ENCODE assay signal across 2 cellular contexts in the genomic region with DNA sequence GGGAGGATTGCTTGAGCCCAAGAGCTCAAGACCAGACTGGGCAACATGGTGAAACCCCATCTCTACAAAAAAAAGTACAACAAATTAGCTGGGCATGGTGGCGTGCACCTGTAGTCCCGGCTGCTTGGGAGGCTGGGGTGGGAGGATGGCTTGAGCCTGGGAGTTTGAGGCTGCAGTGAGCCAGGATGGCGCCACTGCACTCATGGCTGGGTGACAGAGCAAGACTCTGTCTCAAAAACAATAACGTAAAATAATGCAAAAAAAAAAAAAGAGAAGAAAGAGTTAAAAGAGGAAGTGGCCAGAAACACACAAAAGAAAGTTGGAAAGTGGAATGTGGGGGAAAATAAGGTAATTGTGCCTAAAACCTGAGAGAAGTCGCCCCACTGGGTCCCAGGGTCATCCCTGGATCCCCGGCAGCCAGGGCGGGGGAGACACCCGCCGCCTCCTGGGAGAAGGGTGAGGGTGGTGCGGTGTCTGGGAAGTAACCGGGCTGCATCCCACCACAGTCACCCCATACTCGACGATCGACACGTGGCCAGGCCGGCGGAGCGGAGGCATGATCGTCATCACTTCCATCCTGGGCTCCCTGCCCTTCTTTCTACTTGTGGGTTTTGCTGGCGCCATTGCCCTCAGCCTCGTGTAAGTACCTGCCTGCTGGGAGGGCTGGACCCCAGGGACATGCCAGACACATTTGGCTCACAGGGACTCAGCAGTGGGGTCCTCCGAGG.
TF ChIP-seq lines count a peak whose summit lies in the region.

No MANE protein-coding gene starts in this region.

TF ChIP-seq in GM12891, 5 proteins besides CTCF, POLR2A, EP300 and RAD21:
- TF ChIP-seq TAF1 (IDR thresholded peaks at IDR 0.05; ENCODE audit: low read depth, low read length) (no peak), SPI1 (IDR thresholded peaks at IDR 0.05; ENCODE audit: low read depth, low read length) (peak; percentile 83)

TF ChIP-seq in K562, 482 proteins besides CTCF, POLR2A, EP300 and RAD21:
- TF ChIP-seq, protein P1, sequence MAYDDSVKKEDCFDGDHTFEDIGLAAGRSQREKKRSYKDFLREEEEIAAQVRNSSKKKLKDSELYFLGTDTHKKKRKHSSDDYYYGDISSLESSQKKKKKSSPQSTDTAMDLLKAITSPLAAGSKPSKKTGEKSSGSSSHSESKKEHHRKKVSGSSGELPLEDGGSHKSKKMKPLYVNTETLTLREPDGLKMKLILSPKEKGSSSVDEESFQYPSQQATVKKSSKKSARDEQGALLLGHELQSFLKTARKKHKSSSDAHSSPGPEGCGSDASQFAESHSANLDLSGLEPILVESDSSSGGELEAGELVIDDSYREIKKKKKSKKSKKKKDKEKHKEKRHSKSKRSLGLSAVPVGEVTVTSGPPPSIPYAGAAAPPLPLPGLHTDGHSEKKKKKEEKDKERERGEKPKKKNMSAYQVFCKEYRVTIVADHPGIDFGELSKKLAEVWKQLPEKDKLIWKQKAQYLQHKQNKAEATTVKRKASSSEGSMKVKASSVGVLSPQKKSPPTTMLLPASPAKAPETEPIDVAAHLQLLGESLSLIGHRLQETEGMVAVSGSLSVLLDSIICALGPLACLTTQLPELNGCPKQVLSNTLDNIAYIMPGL (CRISPR knock-in tag; IDR thresholded peaks at IDR 0.05) = no peak
- TF ChIP-seq, protein P2, sequence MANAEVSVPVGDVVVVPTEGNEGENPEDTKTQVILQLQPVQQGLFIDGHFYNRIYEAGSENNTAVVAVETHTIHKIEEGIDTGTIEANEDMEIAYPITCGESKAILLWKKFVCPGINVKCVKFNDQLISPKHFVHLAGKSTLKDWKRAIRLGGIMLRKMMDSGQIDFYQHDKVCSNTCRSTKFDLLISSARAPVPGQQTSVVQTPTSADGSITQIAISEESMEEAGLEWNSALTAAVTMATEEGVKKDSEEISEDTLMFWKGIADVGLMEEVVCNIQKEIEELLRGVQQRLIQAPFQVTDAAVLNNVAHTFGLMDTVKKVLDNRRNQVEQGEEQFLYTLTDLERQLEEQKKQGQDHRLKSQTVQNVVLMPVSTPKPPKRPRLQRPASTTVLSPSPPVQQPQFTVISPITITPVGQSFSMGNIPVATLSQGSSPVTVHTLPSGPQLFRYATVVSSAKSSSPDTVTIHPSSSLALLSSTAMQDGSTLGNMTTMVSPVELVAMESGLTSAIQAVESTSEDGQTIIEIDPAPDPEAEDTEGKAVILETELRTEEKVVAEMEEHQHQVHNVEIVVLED (CRISPR knock-in tag; IDR thresholded peaks at IDR 0.05) = no peak
- no peak for TF ChIP-seq HDAC2 (IDR thresholded peaks at IDR 0.05)
- no peak for TF ChIP-seq HNRNPUL1 (IDR thresholded peaks at IDR 0.05; ENCODE audit: low read length)
- TF ChIP-seq, protein P3, sequence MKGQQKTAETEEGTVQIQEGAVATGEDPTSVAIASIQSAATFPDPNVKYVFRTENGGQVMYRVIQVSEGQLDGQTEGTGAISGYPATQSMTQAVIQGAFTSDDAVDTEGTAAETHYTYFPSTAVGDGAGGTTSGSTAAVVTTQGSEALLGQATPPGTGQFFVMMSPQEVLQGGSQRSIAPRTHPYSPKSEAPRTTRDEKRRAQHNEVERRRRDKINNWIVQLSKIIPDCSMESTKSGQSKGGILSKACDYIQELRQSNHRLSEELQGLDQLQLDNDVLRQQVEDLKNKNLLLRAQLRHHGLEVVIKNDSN (CRISPR knock-in tag; IDR thresholded peaks at IDR 0.05) = no peak
- TF ChIP-seq, protein P4, sequence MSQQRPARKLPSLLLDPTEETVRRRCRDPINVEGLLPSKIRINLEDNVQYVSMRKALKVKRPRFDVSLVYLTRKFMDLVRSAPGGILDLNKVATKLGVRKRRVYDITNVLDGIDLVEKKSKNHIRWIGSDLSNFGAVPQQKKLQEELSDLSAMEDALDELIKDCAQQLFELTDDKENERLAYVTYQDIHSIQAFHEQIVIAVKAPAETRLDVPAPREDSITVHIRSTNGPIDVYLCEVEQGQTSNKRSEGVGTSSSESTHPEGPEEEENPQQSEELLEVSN (IDR thresholded peaks at IDR 0.05; ENCODE audit: borderline replicate concordance in 1 of 2, extremely low read depth in 1 of 2, insufficient read depth in 1 of 2, insufficient read length in 1 of 2, low read depth in 1 of 2, low read length in 1 of 2, poor library complexity in 1 of 2, severe bottlenecking in 1 of 2) = peak; percentile 50 to 51
- no peak for TF ChIP-seq CAMTA2 (CRISPR knock-in tag; conservative IDR thresholded peaks at IDR 0.05)
- TF ChIP-seq, protein P5, sequence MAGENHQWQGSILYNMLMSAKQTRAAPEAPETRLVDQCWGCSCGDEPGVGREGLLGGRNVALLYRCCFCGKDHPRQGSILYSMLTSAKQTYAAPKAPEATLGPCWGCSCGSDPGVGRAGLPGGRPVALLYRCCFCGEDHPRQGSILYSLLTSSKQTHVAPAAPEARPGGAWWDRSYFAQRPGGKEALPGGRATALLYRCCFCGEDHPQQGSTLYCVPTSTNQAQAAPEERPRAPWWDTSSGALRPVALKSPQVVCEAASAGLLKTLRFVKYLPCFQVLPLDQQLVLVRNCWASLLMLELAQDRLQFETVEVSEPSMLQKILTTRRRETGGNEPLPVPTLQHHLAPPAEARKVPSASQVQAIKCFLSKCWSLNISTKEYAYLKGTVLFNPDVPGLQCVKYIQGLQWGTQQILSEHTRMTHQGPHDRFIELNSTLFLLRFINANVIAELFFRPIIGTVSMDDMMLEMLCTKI (IDR thresholded peaks at IDR 0.05; ENCODE audit: partially characterized antibody) = no peak
- TF ChIP-seq, protein P6, sequence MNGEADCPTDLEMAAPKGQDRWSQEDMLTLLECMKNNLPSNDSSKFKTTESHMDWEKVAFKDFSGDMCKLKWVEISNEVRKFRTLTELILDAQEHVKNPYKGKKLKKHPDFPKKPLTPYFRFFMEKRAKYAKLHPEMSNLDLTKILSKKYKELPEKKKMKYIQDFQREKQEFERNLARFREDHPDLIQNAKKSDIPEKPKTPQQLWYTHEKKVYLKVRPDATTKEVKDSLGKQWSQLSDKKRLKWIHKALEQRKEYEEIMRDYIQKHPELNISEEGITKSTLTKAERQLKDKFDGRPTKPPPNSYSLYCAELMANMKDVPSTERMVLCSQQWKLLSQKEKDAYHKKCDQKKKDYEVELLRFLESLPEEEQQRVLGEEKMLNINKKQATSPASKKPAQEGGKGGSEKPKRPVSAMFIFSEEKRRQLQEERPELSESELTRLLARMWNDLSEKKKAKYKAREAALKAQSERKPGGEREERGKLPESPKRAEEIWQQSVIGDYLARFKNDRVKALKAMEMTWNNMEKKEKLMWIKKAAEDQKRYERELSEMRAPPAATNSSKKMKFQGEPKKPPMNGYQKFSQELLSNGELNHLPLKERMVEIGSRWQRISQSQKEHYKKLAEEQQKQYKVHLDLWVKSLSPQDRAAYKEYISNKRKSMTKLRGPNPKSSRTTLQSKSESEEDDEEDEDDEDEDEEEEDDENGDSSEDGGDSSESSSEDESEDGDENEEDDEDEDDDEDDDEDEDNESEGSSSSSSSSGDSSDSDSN (IDR thresholded peaks at IDR 0.05; ENCODE audit: borderline replicate concordance in 1 of 2, low read depth in 2 of 2, low read length in 2 of 2) = no peak
- TF ChIP-seq, protein P7, sequence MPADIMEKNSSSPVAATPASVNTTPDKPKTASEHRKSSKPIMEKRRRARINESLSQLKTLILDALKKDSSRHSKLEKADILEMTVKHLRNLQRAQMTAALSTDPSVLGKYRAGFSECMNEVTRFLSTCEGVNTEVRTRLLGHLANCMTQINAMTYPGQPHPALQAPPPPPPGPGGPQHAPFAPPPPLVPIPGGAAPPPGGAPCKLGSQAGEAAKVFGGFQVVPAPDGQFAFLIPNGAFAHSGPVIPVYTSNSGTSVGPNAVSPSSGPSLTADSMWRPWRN (IDR thresholded peaks at IDR 0.05; ENCODE audit: low read depth) = no peak
- peak; percentile 86 for TF ChIP-seq L3MBTL2 (IDR thresholded peaks at IDR 0.05)
- no peak for TF ChIP-seq ZNF695 (CRISPR knock-in tag; IDR thresholded peaks at IDR 0.05)
- TF ChIP-seq, protein P8, sequence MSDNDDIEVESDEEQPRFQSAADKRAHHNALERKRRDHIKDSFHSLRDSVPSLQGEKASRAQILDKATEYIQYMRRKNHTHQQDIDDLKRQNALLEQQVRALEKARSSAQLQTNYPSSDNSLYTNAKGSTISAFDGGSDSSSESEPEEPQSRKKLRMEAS (CRISPR knock-in tag; IDR thresholded peaks at IDR 0.05) = peak; percentile 50; the same call in 1 of the 2 replicates
- no peak for TF ChIP-seq CEBPB (tag; IDR thresholded peaks at IDR 0.05)
- TF ChIP-seq, protein P9, sequence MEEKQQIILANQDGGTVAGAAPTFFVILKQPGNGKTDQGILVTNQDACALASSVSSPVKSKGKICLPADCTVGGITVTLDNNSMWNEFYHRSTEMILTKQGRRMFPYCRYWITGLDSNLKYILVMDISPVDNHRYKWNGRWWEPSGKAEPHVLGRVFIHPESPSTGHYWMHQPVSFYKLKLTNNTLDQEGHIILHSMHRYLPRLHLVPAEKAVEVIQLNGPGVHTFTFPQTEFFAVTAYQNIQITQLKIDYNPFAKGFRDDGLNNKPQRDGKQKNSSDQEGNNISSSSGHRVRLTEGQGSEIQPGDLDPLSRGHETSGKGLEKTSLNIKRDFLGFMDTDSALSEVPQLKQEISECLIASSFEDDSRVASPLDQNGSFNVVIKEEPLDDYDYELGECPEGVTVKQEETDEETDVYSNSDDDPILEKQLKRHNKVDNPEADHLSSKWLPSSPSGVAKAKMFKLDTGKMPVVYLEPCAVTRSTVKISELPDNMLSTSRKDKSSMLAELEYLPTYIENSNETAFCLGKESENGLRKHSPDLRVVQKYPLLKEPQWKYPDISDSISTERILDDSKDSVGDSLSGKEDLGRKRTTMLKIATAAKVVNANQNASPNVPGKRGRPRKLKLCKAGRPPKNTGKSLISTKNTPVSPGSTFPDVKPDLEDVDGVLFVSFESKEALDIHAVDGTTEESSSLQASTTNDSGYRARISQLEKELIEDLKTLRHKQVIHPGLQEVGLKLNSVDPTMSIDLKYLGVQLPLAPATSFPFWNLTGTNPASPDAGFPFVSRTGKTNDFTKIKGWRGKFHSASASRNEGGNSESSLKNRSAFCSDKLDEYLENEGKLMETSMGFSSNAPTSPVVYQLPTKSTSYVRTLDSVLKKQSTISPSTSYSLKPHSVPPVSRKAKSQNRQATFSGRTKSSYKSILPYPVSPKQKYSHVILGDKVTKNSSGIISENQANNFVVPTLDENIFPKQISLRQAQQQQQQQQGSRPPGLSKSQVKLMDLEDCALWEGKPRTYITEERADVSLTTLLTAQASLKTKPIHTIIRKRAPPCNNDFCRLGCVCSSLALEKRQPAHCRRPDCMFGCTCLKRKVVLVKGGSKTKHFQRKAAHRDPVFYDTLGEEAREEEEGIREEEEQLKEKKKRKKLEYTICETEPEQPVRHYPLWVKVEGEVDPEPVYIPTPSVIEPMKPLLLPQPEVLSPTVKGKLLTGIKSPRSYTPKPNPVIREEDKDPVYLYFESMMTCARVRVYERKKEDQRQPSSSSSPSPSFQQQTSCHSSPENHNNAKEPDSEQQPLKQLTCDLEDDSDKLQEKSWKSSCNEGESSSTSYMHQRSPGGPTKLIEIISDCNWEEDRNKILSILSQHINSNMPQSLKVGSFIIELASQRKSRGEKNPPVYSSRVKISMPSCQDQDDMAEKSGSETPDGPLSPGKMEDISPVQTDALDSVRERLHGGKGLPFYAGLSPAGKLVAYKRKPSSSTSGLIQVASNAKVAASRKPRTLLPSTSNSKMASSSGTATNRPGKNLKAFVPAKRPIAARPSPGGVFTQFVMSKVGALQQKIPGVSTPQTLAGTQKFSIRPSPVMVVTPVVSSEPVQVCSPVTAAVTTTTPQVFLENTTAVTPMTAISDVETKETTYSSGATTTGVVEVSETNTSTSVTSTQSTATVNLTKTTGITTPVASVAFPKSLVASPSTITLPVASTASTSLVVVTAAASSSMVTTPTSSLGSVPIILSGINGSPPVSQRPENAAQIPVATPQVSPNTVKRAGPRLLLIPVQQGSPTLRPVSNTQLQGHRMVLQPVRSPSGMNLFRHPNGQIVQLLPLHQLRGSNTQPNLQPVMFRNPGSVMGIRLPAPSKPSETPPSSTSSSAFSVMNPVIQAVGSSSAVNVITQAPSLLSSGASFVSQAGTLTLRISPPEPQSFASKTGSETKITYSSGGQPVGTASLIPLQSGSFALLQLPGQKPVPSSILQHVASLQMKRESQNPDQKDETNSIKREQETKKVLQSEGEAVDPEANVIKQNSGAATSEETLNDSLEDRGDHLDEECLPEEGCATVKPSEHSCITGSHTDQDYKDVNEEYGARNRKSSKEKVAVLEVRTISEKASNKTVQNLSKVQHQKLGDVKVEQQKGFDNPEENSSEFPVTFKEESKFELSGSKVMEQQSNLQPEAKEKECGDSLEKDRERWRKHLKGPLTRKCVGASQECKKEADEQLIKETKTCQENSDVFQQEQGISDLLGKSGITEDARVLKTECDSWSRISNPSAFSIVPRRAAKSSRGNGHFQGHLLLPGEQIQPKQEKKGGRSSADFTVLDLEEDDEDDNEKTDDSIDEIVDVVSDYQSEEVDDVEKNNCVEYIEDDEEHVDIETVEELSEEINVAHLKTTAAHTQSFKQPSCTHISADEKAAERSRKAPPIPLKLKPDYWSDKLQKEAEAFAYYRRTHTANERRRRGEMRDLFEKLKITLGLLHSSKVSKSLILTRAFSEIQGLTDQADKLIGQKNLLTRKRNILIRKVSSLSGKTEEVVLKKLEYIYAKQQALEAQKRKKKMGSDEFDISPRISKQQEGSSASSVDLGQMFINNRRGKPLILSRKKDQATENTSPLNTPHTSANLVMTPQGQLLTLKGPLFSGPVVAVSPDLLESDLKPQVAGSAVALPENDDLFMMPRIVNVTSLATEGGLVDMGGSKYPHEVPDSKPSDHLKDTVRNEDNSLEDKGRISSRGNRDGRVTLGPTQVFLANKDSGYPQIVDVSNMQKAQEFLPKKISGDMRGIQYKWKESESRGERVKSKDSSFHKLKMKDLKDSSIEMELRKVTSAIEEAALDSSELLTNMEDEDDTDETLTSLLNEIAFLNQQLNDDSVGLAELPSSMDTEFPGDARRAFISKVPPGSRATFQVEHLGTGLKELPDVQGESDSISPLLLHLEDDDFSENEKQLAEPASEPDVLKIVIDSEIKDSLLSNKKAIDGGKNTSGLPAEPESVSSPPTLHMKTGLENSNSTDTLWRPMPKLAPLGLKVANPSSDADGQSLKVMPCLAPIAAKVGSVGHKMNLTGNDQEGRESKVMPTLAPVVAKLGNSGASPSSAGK (IDR thresholded peaks at IDR 0.05) = peak; percentile 70
- TF ChIP-seq NUFIP1 (IDR thresholded peaks at IDR 0.05; ENCODE audit: partially characterized antibody) = no peak
- TF ChIP-seq HDAC6 (IDR thresholded peaks at IDR 0.05; ENCODE audit: low read depth, low read length) = no peak
- no peak for TF ChIP-seq TAF7 (tag; IDR thresholded peaks at IDR 0.05)
- peak; percentile 93 for TF ChIP-seq SPI1 (IDR thresholded peaks at IDR 0.05; ENCODE audit: borderline replicate concordance, low read depth, low read length)
- TF ChIP-seq ZNF717 (CRISPR knock-in tag; IDR thresholded peaks at IDR 0.05) = no peak
- no peak for TF ChIP-seq PHF21A (IDR thresholded peaks at IDR 0.05; ENCODE audit: borderline replicate concordance, low read depth)
